ENCODE assay signal across 23 cellular contexts in genomic region chr18:76647322-76647721, GRCh38.
"Had no signal": no experiment of that assay in that cellular context is flagged by ENCODE, and none has a peak within 500 bp of the region (broad histone marks: within the 10 kb centered on the region; RNA-seq: fewer than 3 reads in every experiment).

No MANE protein-coding gene starts in this region.

- H3K4me1 ChIP-seq: esophagus squamous epithelium, prostate gland, right atrium auricular region, sigmoid colon, spleen, suprapubic skin, transverse colon, upper lobe of right lung, uterus had no signal

- H3K9me3 ChIP-seq: esophagus squamous epithelium, prostate gland, right atrium auricular region, sigmoid colon, spleen, suprapubic skin, transverse colon, upper lobe of right lung, uterus had no signal

- H3K36me3 Mint-ChIP-seq: memory B cell; natural killer cell; stimulated activated memory B cell treated with anti-CD40 and anti-IgM and Interleukin-4, amounts not matched to agents 10 μg/mL and 1 μg/mL and 100 μg/mL, for 72 hours had no signal

- H3K27ac ChIP-seq: coronary artery, esophagus squamous epithelium, prostate gland, right atrium auricular region, sigmoid colon, spleen, suprapubic skin, transverse colon, upper lobe of right lung, uterus had no signal

- H3K9me3 Mint-ChIP-seq: effector memory CD8-positive, alpha-beta T cell; immature natural killer cell; memory B cell; natural killer cell; stimulated activated memory B cell treated with anti-CD40 and anti-IgM and Interleukin-4, amounts not matched to agents 10 μg/mL and 1 μg/mL and 100 μg/mL, for 72 hours; stimulated activated naive CD8-positive, alpha-beta T cell treated with anti-CD3 and anti-CD28 coated beads, Interleukin-15, Interleukin-2, amounts not matched to agents 100 ng/mL and 50 ng/mL, for 24 hours had no signal

- H3K4me3 Mint-ChIP-seq: effector memory CD8-positive, alpha-beta T cell; immature natural killer cell; memory B cell; natural killer cell; stimulated activated memory B cell treated with anti-CD40 and anti-IgM and Interleukin-4, amounts not matched to agents 10 μg/mL and 1 μg/mL and 100 μg/mL, for 72 hours; stimulated activated naive CD8-positive, alpha-beta T cell treated with anti-CD3 and anti-CD28 coated beads, Interleukin-15, Interleukin-2, amounts not matched to agents 100 ng/mL and 50 ng/mL, for 24 hours had no signal

- H3K27me3 ChIP-seq: right atrium auricular region, sigmoid colon, transverse colon, uterus had no signal

- H3K4me3 ChIP-seq: coronary artery, esophagus squamous epithelium, lung, prostate gland, right atrium auricular region, sigmoid colon, spleen, suprapubic skin, transverse colon, upper lobe of right lung, uterus had no signal

- H3K36me3 ChIP-seq: esophagus squamous epithelium, prostate gland, right atrium auricular region, sigmoid colon, spleen, suprapubic skin, transverse colon, upper lobe of right lung, uterus had no signal

- H3K27ac Mint-ChIP-seq: effector memory CD8-positive, alpha-beta T cell; immature natural killer cell; memory B cell; natural killer cell; stimulated activated memory B cell treated with anti-CD40 and anti-IgM and Interleukin-4, amounts not matched to agents 10 μg/mL and 1 μg/mL and 100 μg/mL, for 72 hours; stimulated activated naive CD8-positive, alpha-beta T cell treated with anti-CD3 and anti-CD28 coated beads, Interleukin-15, Interleukin-2, amounts not matched to agents 100 ng/mL and 50 ng/mL, for 24 hours had no signal

- H3K4me1 Mint-ChIP-seq: immature natural killer cell; memory B cell; natural killer cell; stimulated activated memory B cell treated with anti-CD40 and anti-IgM and Interleukin-4, amounts not matched to agents 10 μg/mL and 1 μg/mL and 100 μg/mL, for 72 hours had no signal

- DNase-seq: dermis blood vessel endothelial cell; effector memory CD8-positive, alpha-beta T cell; erythroblast; esophagus squamous epithelium; foreskin melanocyte; hypothalamus; immature natural killer cell; natural killer cell; sigmoid colon; spleen; stimulated activated CD4-positive, alpha-beta T cell treated with anti-CD3 and anti-CD28 coated beads, Interleukin-4, amount 100 ng/mL, for 4 hours; transverse colon; upper lobe of right lung; uterus had no signal

- ATAC-seq: effector memory CD8-positive, alpha-beta T cell; left lobe of liver; natural killer cell; upper lobe of right lung had no signal
